ENCODE assay signal across 1 cellular context in genomic region chr12:93573552-93574223, GRCh38.
TF ChIP-seq lines count a peak whose summit lies in the region.

No MANE protein-coding gene starts in this region.

TF ChIP-seq in SK-N-SH, 30 proteins besides CTCF, POLR2A, EP300 and RAD21 (continued from another document):
- TF ChIP-seq USF2 (IDR thresholded peaks at IDR 0.05; ENCODE audit: borderline replicate concordance, low read depth, low read length) (no peak), MAX (IDR thresholded peaks at IDR 0.05; ENCODE audit: low read depth) (no peak), RXRA (IDR thresholded peaks at IDR 0.05; ENCODE audit: borderline replicate concordance, low read depth) (no peak), FOSL2 (IDR thresholded peaks at IDR 0.05; ENCODE audit: borderline replicate concordance, low read depth) (no peak), POLR2AphosphoS5 (IDR thresholded peaks at IDR 0.05; ENCODE audit: low read depth, low read length) (no peak), CHD2 (IDR thresholded peaks at IDR 0.05; ENCODE audit: low read length, partially characterized antibody) (no peak), JUND (IDR thresholded peaks at IDR 0.05) (no peak), ELF1 (IDR thresholded peaks at IDR 0.05) (no peak), GABPA (IDR thresholded peaks at IDR 0.05; ENCODE audit: low read depth) (no peak)
